In the genomic region with DNA sequence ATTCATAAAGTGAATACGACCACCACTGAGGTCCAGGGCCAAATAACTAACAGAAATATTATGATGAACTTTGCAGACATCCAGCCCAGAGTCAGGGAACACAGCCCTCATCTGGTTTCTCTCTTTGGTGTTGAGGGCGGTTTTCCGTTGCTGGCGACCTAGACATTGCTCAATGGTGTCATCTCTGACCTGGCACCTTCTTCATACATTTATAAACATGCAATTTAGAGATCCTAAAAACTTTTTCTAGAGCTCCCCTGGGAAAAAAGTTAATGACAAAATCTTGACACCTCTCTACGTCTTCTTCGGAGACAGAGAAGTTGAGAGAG, we compare ENCODE assay signal across 9 cellular contexts. TPM values are rescaled to one million over a fixed set of nuclear protein-coding genes. Genes with fewer than 3 reads are reported as not detected.
A peak's percentile ranks its signal among the peaks of the same experiment; 100 is the strongest.
DNase-seq lines count a peak whose midpoint lies in the region; FAIRE-seq and TF ChIP-seq lines count a peak whose summit lies in the region.
"Had no signal": no experiment of that assay in that cellular context is flagged by ENCODE, and none has a peak within 500 bp of the region (broad histone marks: within the 10 kb centered on the region; RNA-seq: fewer than 3 reads in every experiment).

No MANE protein-coding gene starts in this region.

- no peaks in the 10 kb centered on the region for H3K27me3 ChIP-seq in hepatocyte

- H3K4me3 ChIP-seq in hepatocyte, result peak overlapping the region; percentile 99

- no peaks in the 10 kb centered on the region for H3K36me3 Mint-ChIP-seq in activated CD4-positive, alpha-beta T cell treated with anti-CD3 and anti-CD28 coated beads, Interleukin-2, amount 10 ng/mL, durations not matched to agents 7 days and 5 days (ENCODE audit: low read depth)

- H3K9me3 ChIP-seq in hepatocyte (ENCODE audit: low read depth), result no peaks in the 10 kb centered on the region

- POLR2A ChIA-PET in activated CD4-positive, alpha-beta T cell treated with anti-CD3 and anti-CD28 coated beads, Interleukin-2, amount 10 ng/mL, durations not matched to agents 7 days and 5 days (lab: Charles Lee), result no interaction called here

- WGBS in hepatocyte (ENCODE audit: low lambda C conversion rate, missing lambda C conversion rate), result 21% methylated on average over 6 of the region's 6 CpGs

- H3K9me2 ChIP-seq in hepatocyte (replicated peaks; ENCODE audit: insufficient read depth), result no peaks in the 10 kb centered on the region

- H2AFZ ChIP-seq in hepatocyte, result peak overlapping the region; percentile 98

- no peaks in the 10 kb centered on the region for H3K9me3 Mint-ChIP-seq in activated CD4-positive, alpha-beta T cell treated with anti-CD3 and anti-CD28 coated beads, Interleukin-2, amount 10 ng/mL, durations not matched to agents 7 days and 5 days

- H3K27ac ChIP-seq in hepatocyte, result no peak overlapping the region
- H3K27ac ChIP-seq: 22Rv1 had no signal

- CTCF ChIA-PET in activated CD4-positive, alpha-beta T cell treated with anti-CD3 and anti-CD28 coated beads, Interleukin-2, amount 10 ng/mL, durations not matched to agents 7 days and 5 days (lab: Charles Lee), result interaction anchor here (0.7 to 3.4 kb wide), 2 partner anchors 9 to 59 kb away, joined by 3 to 20 read pairs; no protein-coding TSS in a partner anchor

- no peaks in the 10 kb centered on the region for H3K4me1 ChIP-seq in hepatocyte (ENCODE audit: insufficient read depth)

- no peaks in the 10 kb centered on the region for H4K20me1 ChIP-seq in hepatocyte (ENCODE audit: insufficient read depth, poor library complexity, severe bottlenecking)

- DNase-seq in DMS 273 (lab: John Stamatoyannopoulos, UW; ENCODE audit: unreplicated experiment) (peak; percentile 44), DMS 273 treated with DMSO at 0.1 percent for 48 hours (lab: John Stamatoyannopoulos, UW) (no peak), hepatocyte (ENCODE audit: low spot score) (no peak), anterior cingulate cortex (lab: John Stamatoyannopoulos, UW) (no peak), HCEC 1CT (no peak), D721Med (ENCODE audit: insufficient read length, low spot score) (no peak)
- DNase-seq in activated CD4-positive, alpha-beta T cell treated with anti-CD3 and anti-CD28 coated beads, Interleukin-2, amount 10 ng/mL, durations not matched to agents 7 days and 5 days, result no peak
- DNase-seq in stimulated activated CD8-positive, alpha-beta memory T cell treated with anti-CD3 and anti-CD28 coated beads, Interleukin-4, amount 100 ng/mL, for 48 hours, result peak; percentile 24

- no peak for FAIRE-seq in D721Med (lab: Jason Lieb, UNC)

- no peaks in the 10 kb centered on the region for H3K36me3 ChIP-seq in hepatocyte (replicated peaks; ENCODE audit: insufficient read depth, low read depth)

- H3K4me3 Mint-ChIP-seq in activated CD4-positive, alpha-beta T cell treated with anti-CD3 and anti-CD28 coated beads, Interleukin-2, amount 10 ng/mL, durations not matched to agents 7 days and 5 days, result peak overlapping the region; percentile 52

- H3K79me2 ChIP-seq in hepatocyte, result peaks cover 39% of the 10 kb centered on the region

- peaks cover 26% of the 10 kb centered on the region for H3K4me1 Mint-ChIP-seq in activated CD4-positive, alpha-beta T cell treated with anti-CD3 and anti-CD28 coated beads, Interleukin-2, amount 10 ng/mL, durations not matched to agents 7 days and 5 days

- H3K27ac Mint-ChIP-seq in activated CD4-positive, alpha-beta T cell treated with anti-CD3 and anti-CD28 coated beads, Interleukin-2, amount 10 ng/mL, durations not matched to agents 7 days and 5 days, result no peak overlapping the region

- peaks cover 65% of the 10 kb centered on the region for H3K27me3 Mint-ChIP-seq in activated CD4-positive, alpha-beta T cell treated with anti-CD3 and anti-CD28 coated beads, Interleukin-2, amount 10 ng/mL, durations not matched to agents 7 days and 5 days

- peak overlapping the region; percentile 96 for H3K4me2 ChIP-seq in hepatocyte

- TF ChIP-seq CTCF in hepatocyte (IDR thresholded peaks at IDR 0.05; ENCODE audit: poor library complexity) (no peak), D721Med (IDR thresholded peaks at IDR 0.05; ENCODE audit: insufficient read depth, missing control alignments) (no peak)

RNA-seq across cellular contexts. Expression of gene TET1, which starts 0.3 kb away (rescaled TPM):
- 1 to 10 TPM; 3.0 to 3.7 TPM for total RNA-seq in activated CD4-positive, alpha-beta T cell treated with anti-CD3 and anti-CD28 coated beads, Interleukin-2, amount 10 ng/mL, durations not matched to agents 7 days and 5 days
- 10.4 and 13.6 TPM in 2 replicates for total RNA-seq in hepatocyte
- polyA plus RNA-seq in hepatocyte, result 2.4 and 3.2 TPM in 2 replicates

RNA-seq across cellular contexts. Expression of gene SLC25A16, which starts 32.5 kb away (rescaled TPM):
- total RNA-seq in activated CD4-positive, alpha-beta T cell treated with anti-CD3 and anti-CD28 coated beads, Interleukin-2, amount 10 ng/mL, durations not matched to agents 7 days and 5 days, result 10 to 100 TPM; 19.8 to 26.4 TPM
- 22.1 and 23.5 TPM in 2 replicates for total RNA-seq in hepatocyte
- polyA plus RNA-seq in hepatocyte, result 9.9 and 10.7 TPM in 2 replicates

Comparison
In these comparisons a context has a peak if more than half of its experiments do, and no peak if none do; other contexts are left out.
1. DNase-seq: peak in DMS 273 (single experiment) and stimulated activated CD8-positive, alpha-beta memory T cell treated with anti-CD3 and anti-CD28 coated beads, Interleukin-4, amount 100 ng/mL, for 48 hours (single experiment); none in DMS 273 treated with DMSO at 0.1 percent for 48 hours (single experiment), activated CD4-positive, alpha-beta T cell treated with anti-CD3 and anti-CD28 coated beads, Interleukin-2, amount 10 ng/mL, durations not matched to agents 7 days and 5 days (single experiment), hepatocyte (single experiment), anterior cingulate cortex (0 of 58), HCEC 1CT (single experiment) and D721Med (single experiment).